ENCODE assay signal across 27 cellular contexts in genomic region chr10:101718681-101719275, GRCh38. TPM values are rescaled to one million over a fixed set of nuclear protein-coding genes. Genes with fewer than 3 reads are reported as not detected.
"Had no signal": no experiment of that assay in that cellular context is flagged by ENCODE, and none has a peak within 500 bp of the region (broad histone marks: within the 10 kb centered on the region; RNA-seq: fewer than 3 reads in every experiment).

No MANE protein-coding gene starts in this region.

- H3K4me3 Mint-ChIP-seq: activated naive CD8-positive, alpha-beta T cell treated with anti-CD3 and anti-CD28 coated beads, Interleukin-2, amount 50 U/mL, for 24 hours; activated T-cell treated with anti-CD3 and anti-CD28 coated beads, Interleukin-2, amount 50 U/mL, for 4 hours; IgD-negative memory B cell had no signal

- H3K9me3 Mint-ChIP-seq: activated naive CD4-positive, alpha-beta T cell treated with anti-CD3 and anti-CD28 coated beads, Interleukin-2, amount 50 U/mL, for 72 hours; activated naive CD8-positive, alpha-beta T cell treated with anti-CD3 and anti-CD28 coated beads, Interleukin-2, amount 50 U/mL, for 24 hours; activated T-cell treated with anti-CD3 and anti-CD28 coated beads, Interleukin-2, amount 50 U/mL, for 4 hours; IgD-negative memory B cell had no signal

- ATAC-seq: activated naive CD4-positive, alpha-beta T cell treated with anti-CD3 and anti-CD28 coated beads, Interleukin-2, amount 50 U/mL, for 72 hours; activated naive CD8-positive, alpha-beta T cell treated with anti-CD3 and anti-CD28 coated beads, Interleukin-2, amount 50 U/mL, for 24 hours; activated T-cell treated with anti-CD3 and anti-CD28 coated beads, Interleukin-2, amount 50 U/mL, for 4 hours had no signal

- H3K4me2 ChIP-seq: KMS-11, SK-N-SH had no signal

- H3K36me3 Mint-ChIP-seq: activated naive CD4-positive, alpha-beta T cell treated with anti-CD3 and anti-CD28 coated beads, Interleukin-2, amount 50 U/mL, for 72 hours; IgD-negative memory B cell had no signal

- H3K4me1 ChIP-seq: Peyer's patch had no signal

- H3K9me3 ChIP-seq: breast epithelium, Peyer's patch, SJCRH30, SK-N-SH had no signal

- H3K4me3 ChIP-seq: breast epithelium, Peyer's patch, SJCRH30 had no signal

- H3K27me3 ChIP-seq: breast epithelium, Peyer's patch, SJCRH30 had no signal

- H3K4me1 Mint-ChIP-seq: IgD-negative memory B cell had no signal

- H3K36me3 ChIP-seq: breast epithelium, Peyer's patch, SJCRH30, WERI-Rb-1 had no signal

- H3K9ac ChIP-seq: KMS-11, SK-N-SH had no signal

- H3K27ac ChIP-seq: breast epithelium, KMS-11, Peyer's patch, RWPE1, SJCRH30, WERI-Rb-1 had no signal

- H3K27ac Mint-ChIP-seq: activated naive CD4-positive, alpha-beta T cell treated with anti-CD3 and anti-CD28 coated beads, Interleukin-2, amount 50 U/mL, for 72 hours; activated naive CD8-positive, alpha-beta T cell treated with anti-CD3 and anti-CD28 coated beads, Interleukin-2, amount 50 U/mL, for 24 hours; IgD-negative memory B cell had no signal

- DNase-seq: activated CD4-positive, alpha-beta T cell treated with anti-CD3 and anti-CD28 coated beads for 4 hours; activated CD4-positive, alpha-beta T cell treated with anti-CD3 and anti-CD28 coated beads, Interleukin-2, amount 50 U/mL, for 4 hours; activated CD8-positive, alpha-beta memory T cell treated with anti-CD3 and anti-CD28 coated beads for 24 hours; activated effector memory CD4-positive, alpha-beta T cell treated with anti-CD3 and anti-CD28 coated beads, Interleukin-2, amount 50 U/mL, for 16 hours; activated naive CD4-positive, alpha-beta T cell treated with Interleukin-2 at 50 U/mL for 16 hours; activated naive CD8-positive, alpha-beta T cell treated with anti-CD3 and anti-CD28 coated beads, Interleukin-2, amount 50 U/mL, for 24 hours; activated T-cell treated with anti-CD3 and anti-CD28 coated beads, Interleukin-2, amount 50 U/mL, for 4 hours; amygdala; caudate nucleus; NCI-H1092 treated with DMSO at 0.1 percent for 48 hours; NCI-H1417 treated with DMSO at 0.1 percent for 48 hours; NCI-H1694; NCI-H2029; NCI-H510A treated with DMSO at 0.1 percent for 48 hours; Peyer's patch; Right ventricle myocardium superior; SJCRH30; SK-N-SH; T-helper 1 cell; WERI-Rb-1 had no signal

RNA-seq across cellular contexts. Expression of gene FGF8, which starts 57.1 kb away (rescaled TPM):
- total RNA-seq: activated naive CD4-positive, alpha-beta T cell treated with anti-CD3 and anti-CD28 coated beads, Interleukin-2, amount 50 U/mL, for 72 hours; breast epithelium; MCF 10A; Peyer's patch; Right ventricle myocardium superior; T-helper 2 cell treated with Interferon-gamma antibody and Interleukin-4, amounts not matched to agents 100 ng/mL and 5 ng/mL, for 36 hours had no signal
- polyA plus RNA-seq: IgD-negative memory B cell, SK-N-SH had no signal
